Comparison of ENCODE assay signal across 9 cellular contexts in the genomic region with DNA sequence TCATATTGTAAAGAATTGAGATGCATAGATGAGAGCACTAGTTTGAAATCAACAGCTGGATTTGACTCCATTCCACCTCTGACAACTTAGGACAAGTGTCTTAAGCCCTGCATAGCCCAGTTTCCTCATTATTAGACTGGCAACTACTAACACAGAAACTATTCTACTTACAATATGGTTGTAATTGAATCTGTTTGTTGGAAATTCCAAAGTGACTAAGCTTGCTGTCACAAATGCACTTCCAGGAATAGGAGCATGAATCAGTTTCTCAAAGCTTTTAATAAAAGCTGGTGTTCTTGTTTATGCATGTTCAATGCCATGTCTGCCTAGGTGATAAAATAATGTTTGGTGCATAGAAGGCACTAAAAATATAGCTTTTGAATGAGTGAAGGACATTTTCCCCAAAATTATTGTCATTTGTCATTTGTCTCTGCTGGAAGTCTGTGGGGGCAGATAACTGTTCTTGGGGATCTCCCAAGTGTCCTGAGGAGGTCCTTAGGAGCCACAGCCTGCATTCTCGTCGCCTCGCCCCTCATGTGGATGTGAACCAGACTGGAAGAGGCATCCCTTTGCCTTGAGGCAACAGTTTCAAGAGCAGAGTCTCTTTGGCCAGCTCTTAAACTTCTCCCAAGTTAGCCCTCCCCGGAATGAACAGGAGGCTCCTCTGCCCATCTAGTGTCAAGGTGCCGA. TPM values are rescaled to one million over a fixed set of nuclear protein-coding genes. Genes with fewer than 3 reads are reported as not detected.
DNase-seq lines count a peak whose midpoint lies in the region; ATAC-seq, FAIRE-seq and TF ChIP-seq lines count a peak whose summit lies in the region.
"Had no signal": no experiment of that assay in that cellular context is flagged by ENCODE, and none has a peak within 500 bp of the region (broad histone marks: within the 10 kb centered on the region; RNA-seq: fewer than 3 reads in every experiment).

No MANE protein-coding gene starts in this region.

- H3K36me3 Mint-ChIP-seq in central memory CD8-positive, alpha-beta T cell (ENCODE audit: insufficient read depth) = peaks cover 4% of the 10 kb centered on the region

- no peaks in the 10 kb centered on the region for H3K36me3 ChIP-seq in kidney (ENCODE audit: control insufficient read depth in 1 of 2, insufficient read depth in 2 of 2, low read length in 2 of 2)

- no peaks in the 10 kb centered on the region for H3K27me3 Mint-ChIP-seq in central memory CD8-positive, alpha-beta T cell

- H3K9me3 ChIP-seq in kidney (ENCODE audit: control insufficient read depth in 1 of 2, low read length in 2 of 2) = no peaks in the 10 kb centered on the region

- H3K27ac ChIP-seq in kidney (ENCODE audit: low read depth in 2 of 2, low read length in 2 of 2) = no peak overlapping the region

- no peak overlapping the region for H3K4me3 ChIP-seq in kidney (ENCODE audit: low read length in 2 of 2)

- TF ChIP-seq CTCF in kidney (IDR thresholded peaks at IDR 0.05; ENCODE audit: borderline replicate concordance, extremely low read depth, insufficient read depth) = no peak

- no peak for FAIRE-seq in kidney (lab: Jason Lieb, UNC)

- H3K27ac Mint-ChIP-seq in central memory CD8-positive, alpha-beta T cell (ENCODE audit: low read depth) = peak overlapping the region; percentile 47

- H3K9me3 Mint-ChIP-seq in central memory CD8-positive, alpha-beta T cell = peaks cover 6% of the 10 kb centered on the region

- ATAC-seq in central memory CD8-positive, alpha-beta T cell (replicated peaks; ENCODE audit: extremely low read depth, poor library complexity, severe bottlenecking) = no peak
- no peak for ATAC-seq in HG02610 (IDR thresholded peaks at IDR 0.05; ENCODE audit: unreplicated experiment)
- ATAC-seq in HG03025 (IDR thresholded peaks at IDR 0.05; ENCODE audit: low FRiP score, unreplicated experiment) = no peak

- H3K9ac ChIP-seq in kidney (ENCODE audit: low read length in 2 of 2) = no peak overlapping the region

- DNase-seq in EL (peak; percentile 86), MV-4-11 (lab: John Stamatoyannopoulos, UW) (peak; percentile 50), pulmonary artery endothelial cell (ENCODE audit: low read depth, low spot score) (peak; percentile 43), kidney (no peak)
- DNase-seq in central memory CD8-positive, alpha-beta T cell (ENCODE audit: low spot score in 2 of 2) = no peak
- no peak for DNase-seq in stimulated activated CD4-positive, alpha-beta T cell treated with anti-CD3 and anti-CD28 coated beads, Interleukin-2, amount 100 ng/mL, for 24 hours
- DNase-seq: NCI-H526 had no signal

- peak overlapping the region; percentile 60 for H3K4me3 Mint-ChIP-seq in central memory CD8-positive, alpha-beta T cell

- H3K4me1 Mint-ChIP-seq in central memory CD8-positive, alpha-beta T cell = peaks cover 88% of the 10 kb centered on the region

- no peaks in the 10 kb centered on the region for H3K4me1 ChIP-seq in kidney (ENCODE audit: control insufficient read depth in 1 of 2, insufficient read depth in 1 of 2, low read depth in 1 of 2, low read length in 2 of 2)

- intact Hi-C loops in kidney (cut with DNase I) = no loop called here

RNA-seq across cellular contexts. Expression of gene CD47, which starts 40.4 kb away (rescaled TPM):
- total RNA-seq in pulmonary artery endothelial cell (46.2 and 79.4 TPM in 2 replicates), kidney (104 TPM)
- 61.7 TPM for polyA plus RNA-seq in kidney (ENCODE audit: insufficient read depth, low read depth, low replicate concordance)

Comparison
In these comparisons a context has a peak if more than half of its experiments do, and no peak if none do; other contexts are left out.
1. DNase-seq: peak in EL (single experiment), MV-4-11 (single experiment) and pulmonary artery endothelial cell (single experiment); none in central memory CD8-positive, alpha-beta T cell (0 of 2), stimulated activated CD4-positive, alpha-beta T cell treated with anti-CD3 and anti-CD28 coated beads, Interleukin-2, amount 100 ng/mL, for 24 hours (0 of 2) and kidney (single experiment).